ENCODE assay signal across 11 cellular contexts in the genomic region with DNA sequence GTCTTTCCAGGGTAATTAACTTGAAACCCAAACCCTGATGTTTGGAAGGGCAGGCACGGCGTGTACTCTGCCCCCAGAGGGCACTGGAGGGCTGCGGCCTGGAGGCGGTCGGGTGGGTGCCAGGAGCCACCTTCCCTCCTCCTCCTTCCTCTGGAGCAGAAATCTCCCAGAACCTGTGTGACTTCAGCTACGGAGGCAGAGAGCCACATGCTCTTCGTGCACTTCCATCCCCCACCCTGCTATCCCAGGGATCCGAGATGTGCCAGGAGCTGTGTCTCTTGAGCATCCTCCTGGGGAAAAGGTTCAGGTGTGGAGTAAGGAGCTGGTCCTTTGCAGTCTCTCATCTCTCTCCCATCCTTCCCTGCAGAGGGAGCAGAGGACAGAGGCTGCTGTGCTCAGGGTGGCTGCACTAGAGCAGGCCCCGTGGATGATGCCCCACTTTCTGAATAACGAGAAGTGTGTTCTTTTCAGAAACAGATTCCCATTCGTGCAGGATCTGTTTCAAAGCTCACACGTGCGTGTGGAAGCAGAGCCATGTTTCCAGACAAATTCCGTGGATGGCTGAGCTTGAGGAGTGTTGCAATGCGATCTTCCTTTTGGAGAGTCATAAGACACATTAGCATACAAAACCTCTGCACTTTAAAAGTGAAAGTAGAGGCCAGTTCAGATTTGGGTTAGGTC.
A peak's percentile ranks its signal among the peaks of the same experiment; 100 is the strongest.
DNase-seq lines count a peak whose midpoint lies in the region; ATAC-seq and TF ChIP-seq lines count a peak whose summit lies in the region.
"Had no signal": no experiment of that assay in that cellular context is flagged by ENCODE, and none has a peak within 500 bp of the region (broad histone marks: within the 10 kb centered on the region; RNA-seq: fewer than 3 reads in every experiment).

No MANE protein-coding gene starts in this region.

- no peak overlapping the region for H4K5ac ChIP-seq in mesendoderm (ENCODE audit: low read length)

- no peak overlapping the region for H3K56ac ChIP-seq in mesendoderm (ENCODE audit: low read length)

- H3K4me3 ChIP-seq in AG10803 (ENCODE audit: low read length), result peak overlapping the region; percentile 26
- no peak overlapping the region for H3K4me3 ChIP-seq in mesendoderm (ENCODE audit: low read length)

- POLR2A ChIA-PET in HEK293T (lab: Yijun Ruan, JAX), result no interaction called here

- H2AK5ac ChIP-seq in mesendoderm (ENCODE audit: low read length), result no peak overlapping the region

- H2BK120ac ChIP-seq in mesendoderm (ENCODE audit: low read depth, low read length), result no peak overlapping the region

- TF ChIP-seq CTCF in AG10803 (conservative IDR thresholded peaks at IDR 0.05; ENCODE audit: low read length), result peak; percentile 54

- ATAC-seq in HG03354 (IDR thresholded peaks at IDR 0.05; ENCODE audit: poor library complexity, severe bottlenecking, unreplicated experiment) (no peak), GM21423 (IDR thresholded peaks at IDR 0.05; ENCODE audit: unreplicated experiment) (no peak), GM19397 (IDR thresholded peaks at IDR 0.05; ENCODE audit: unreplicated experiment) (no peak)

- no peak overlapping the region for H4K8ac ChIP-seq in mesendoderm (ENCODE audit: low read depth, low read length)

- H3K36me3 ChIP-seq in mesendoderm (ENCODE audit: control insufficient read depth, insufficient read depth, low read length), result no peaks in the 10 kb centered on the region

- H3K79me1 ChIP-seq in mesendoderm (ENCODE audit: low read length), result no peaks in the 10 kb centered on the region

- no peak overlapping the region for H2BK5ac ChIP-seq in mesendoderm (ENCODE audit: low read length)

- no peak overlapping the region for H2BK15ac ChIP-seq in mesendoderm (replicated peaks; ENCODE audit: low read depth)

- CTCF ChIA-PET in HEK293T (lab: Yijun Ruan, JAX), result interaction anchor here (0.9 to 3.6 kb wide), 4 partner anchors 12 to 338 kb away, joined by 4 to 14 read pairs (median 7); no protein-coding TSS in a partner anchor

- no peaks in the 10 kb centered on the region for H3K27me3 ChIP-seq in mesendoderm (ENCODE audit: insufficient read depth, low read length, poor library complexity)

- DNase-seq in AG10803 (ENCODE audit: low read depth), result peak; percentile 75
- peak; percentile 48 for DNase-seq in HEK293T (ENCODE audit: extremely low spot score)
- peak; percentile 13 for DNase-seq in cerebellar cortex (ENCODE audit: low spot score)
- DNase-seq in mesendoderm, result peak; percentile 59
- no peak for DNase-seq in activated gamma-delta T cell (lab: John Stamatoyannopoulos, UW)
- DNase-seq: activated naive CD4-positive, alpha-beta T cell treated with anti-CD3 and anti-CD28 coated beads, Interleukin-2, amount 50 U/mL, for 16 hours; SHP77; stimulated activated CD4-positive, alpha-beta T cell treated with anti-CD3 and anti-CD28 coated beads, Interleukin-2, amount 100 ng/mL, for 24 hours had no signal

- no peak overlapping the region for H3K27ac ChIP-seq in mesendoderm (ENCODE audit: low read depth, low read length)

- no peak overlapping the region for H3K4me2 ChIP-seq in mesendoderm (ENCODE audit: low read length)

- H3K18ac ChIP-seq in mesendoderm (ENCODE audit: low read length), result no peak overlapping the region

- H3K4ac ChIP-seq in mesendoderm (ENCODE audit: low read depth, low read length), result no peak overlapping the region

- no peak overlapping the region for H3K9ac ChIP-seq in mesendoderm (ENCODE audit: low read length)

- no peaks in the 10 kb centered on the region for H3K79me2 ChIP-seq in mesendoderm (ENCODE audit: control insufficient read depth, insufficient read depth, low read length)

- no peak overlapping the region for H3K23ac ChIP-seq in mesendoderm (ENCODE audit: low read length)

- no CpG with 5 or more reads among the region's 15 CpGs for WGBS in mesendoderm (ENCODE audit: extremely low coverage, insufficient coverage, low lambda C conversion rate)

- H3K4me1 ChIP-seq in mesendoderm (ENCODE audit: control insufficient read depth, low read depth, low read length), result no peaks in the 10 kb centered on the region

TF ChIP-seq in HEK293T, 16 proteins besides CTCF, POLR2A, EP300 and RAD21:
- no peak for TF ChIP-seq FOXA1 (IDR thresholded peaks at IDR 0.05)
- no peak for TF ChIP-seq SUZ12 (IDR thresholded peaks at IDR 0.05)
- TF ChIP-seq FOXM1 (IDR thresholded peaks at IDR 0.05; ENCODE audit: borderline replicate concordance), result no peak
- no peak for TF ChIP-seq FOXK2 (IDR thresholded peaks at IDR 0.05)
- TF ChIP-seq ELF4 (IDR thresholded peaks at IDR 0.05), result no peak
